Comparison of ENCODE assay signal across 1 cellular context in the genomic region with DNA sequence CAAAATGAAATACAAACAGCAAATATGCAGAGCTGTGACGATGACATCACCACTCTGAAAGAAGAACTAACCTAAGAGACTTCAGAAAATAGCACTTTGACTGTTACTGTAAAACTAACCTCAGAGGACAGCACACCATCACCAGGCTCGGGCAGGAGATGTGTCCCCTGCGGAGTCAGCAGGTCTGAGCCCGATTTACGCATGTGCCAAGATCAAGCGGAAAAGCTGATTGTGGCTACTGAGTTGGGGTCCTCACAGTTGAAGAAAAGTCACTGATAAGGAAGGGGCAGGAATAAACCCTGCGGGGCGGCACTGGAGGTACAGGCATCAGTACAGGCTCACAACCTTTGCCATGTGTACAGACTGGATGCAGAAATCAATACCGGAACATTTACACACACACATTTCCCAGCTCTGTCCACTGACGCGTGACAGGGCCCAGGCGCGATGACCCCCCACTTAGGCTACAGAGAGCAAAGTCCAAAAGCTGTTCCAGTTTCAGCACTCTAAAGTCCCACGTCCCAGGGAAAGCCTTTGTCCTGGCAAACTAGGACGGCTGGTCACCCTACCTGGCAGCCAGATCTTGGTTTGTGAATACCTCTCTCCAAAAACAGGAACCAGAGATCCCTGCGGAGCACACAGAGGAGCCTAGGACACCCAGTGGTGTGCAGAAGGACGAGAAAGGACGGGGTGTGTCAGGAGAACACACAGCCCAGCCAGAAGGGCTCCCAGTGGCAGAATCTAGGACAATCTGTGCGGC.
TF ChIP-seq lines count a peak whose summit lies in the region.

No MANE protein-coding gene starts in this region.

TF ChIP-seq in HepG2, 621 proteins besides CTCF, POLR2A, EP300 and RAD21 (continued from another document and continues in another):
- TF ChIP-seq, protein P1, sequence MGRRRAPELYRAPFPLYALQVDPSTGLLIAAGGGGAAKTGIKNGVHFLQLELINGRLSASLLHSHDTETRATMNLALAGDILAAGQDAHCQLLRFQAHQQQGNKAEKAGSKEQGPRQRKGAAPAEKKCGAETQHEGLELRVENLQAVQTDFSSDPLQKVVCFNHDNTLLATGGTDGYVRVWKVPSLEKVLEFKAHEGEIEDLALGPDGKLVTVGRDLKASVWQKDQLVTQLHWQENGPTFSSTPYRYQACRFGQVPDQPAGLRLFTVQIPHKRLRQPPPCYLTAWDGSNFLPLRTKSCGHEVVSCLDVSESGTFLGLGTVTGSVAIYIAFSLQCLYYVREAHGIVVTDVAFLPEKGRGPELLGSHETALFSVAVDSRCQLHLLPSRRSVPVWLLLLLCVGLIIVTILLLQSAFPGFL (CRISPR knock-in tag; IDR thresholded peaks at IDR 0.05): no peak
- peak; percentile 76 for TF ChIP-seq TMF1 (CRISPR knock-in tag; IDR thresholded peaks at IDR 0.05; ENCODE audit: low read depth)
- TF ChIP-seq, protein P2, sequence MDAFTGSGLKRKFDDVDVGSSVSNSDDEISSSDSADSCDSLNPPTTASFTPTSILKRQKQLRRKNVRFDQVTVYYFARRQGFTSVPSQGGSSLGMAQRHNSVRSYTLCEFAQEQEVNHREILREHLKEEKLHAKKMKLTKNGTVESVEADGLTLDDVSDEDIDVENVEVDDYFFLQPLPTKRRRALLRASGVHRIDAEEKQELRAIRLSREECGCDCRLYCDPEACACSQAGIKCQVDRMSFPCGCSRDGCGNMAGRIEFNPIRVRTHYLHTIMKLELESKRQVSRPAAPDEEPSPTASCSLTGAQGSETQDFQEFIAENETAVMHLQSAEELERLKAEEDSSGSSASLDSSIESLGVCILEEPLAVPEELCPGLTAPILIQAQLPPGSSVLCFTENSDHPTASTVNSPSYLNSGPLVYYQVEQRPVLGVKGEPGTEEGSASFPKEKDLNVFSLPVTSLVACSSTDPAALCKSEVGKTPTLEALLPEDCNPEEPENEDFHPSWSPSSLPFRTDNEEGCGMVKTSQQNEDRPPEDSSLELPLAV (CRISPR knock-in tag; conservative IDR thresholded peaks at IDR 0.05; ENCODE audit: low read depth): no peak
- peak; percentile 95 for TF ChIP-seq AKAP8 (CRISPR knock-in tag; IDR thresholded peaks at IDR 0.05)
- peak; percentile 87; the same call in 1 of the 2 replicates for TF ChIP-seq ZNF292 (CRISPR knock-in tag; IDR thresholded peaks at IDR 0.05; ENCODE audit: borderline replicate concordance, low read depth)
- TF ChIP-seq RARG (CRISPR knock-in tag; IDR thresholded peaks at IDR 0.05; ENCODE audit: low read depth): no peak
- no peak for TF ChIP-seq NFATC3 (CRISPR knock-in tag; IDR thresholded peaks at IDR 0.05)
- TF ChIP-seq, protein P3, sequence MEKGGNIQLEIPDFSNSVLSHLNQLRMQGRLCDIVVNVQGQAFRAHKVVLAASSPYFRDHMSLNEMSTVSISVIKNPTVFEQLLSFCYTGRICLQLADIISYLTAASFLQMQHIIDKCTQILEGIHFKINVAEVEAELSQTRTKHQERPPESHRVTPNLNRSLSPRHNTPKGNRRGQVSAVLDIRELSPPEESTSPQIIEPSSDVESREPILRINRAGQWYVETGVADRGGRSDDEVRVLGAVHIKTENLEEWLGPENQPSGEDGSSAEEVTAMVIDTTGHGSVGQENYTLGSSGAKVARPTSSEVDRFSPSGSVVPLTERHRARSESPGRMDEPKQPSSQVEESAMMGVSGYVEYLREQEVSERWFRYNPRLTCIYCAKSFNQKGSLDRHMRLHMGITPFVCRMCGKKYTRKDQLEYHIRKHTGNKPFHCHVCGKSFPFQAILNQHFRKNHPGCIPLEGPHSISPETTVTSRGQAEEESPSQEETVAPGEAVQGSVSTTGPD (CRISPR knock-in tag; IDR thresholded peaks at IDR 0.05): peak; percentile 76
- peak; percentile 97 for TF ChIP-seq YEATS4 (CRISPR knock-in tag; IDR thresholded peaks at IDR 0.05; ENCODE audit: borderline replicate concordance)
- TF ChIP-seq ZNF3 (CRISPR knock-in tag; IDR thresholded peaks at IDR 0.05): no peak; the same call in 1 of the 2 replicates
- peak; percentile 32; the same call in 1 of the 2 replicates for TF ChIP-seq DNMT3B (CRISPR knock-in tag; conservative IDR thresholded peaks at IDR 0.05)
- TF ChIP-seq ZNF775 (CRISPR knock-in tag; IDR thresholded peaks at IDR 0.05; ENCODE audit: borderline replicate concordance): no peak
- TF ChIP-seq ZIK1 (CRISPR knock-in tag; IDR thresholded peaks at IDR 0.05; ENCODE audit: borderline replicate concordance, low read depth): 0 out of 2 replicates have a peak, but pooled peaks have one; percentile 33
- TF ChIP-seq ZNF768 (CRISPR knock-in tag; IDR thresholded peaks at IDR 0.05): no peak
- TF ChIP-seq ZNF101 (CRISPR knock-in tag; IDR thresholded peaks at IDR 0.05; ENCODE audit: borderline replicate concordance, low read depth): no peak
- no peak for TF ChIP-seq GTF3A (CRISPR knock-in tag; conservative IDR thresholded peaks at IDR 0.05)
- peak; percentile 66 for TF ChIP-seq MED8 (CRISPR knock-in tag; IDR thresholded peaks at IDR 0.05; ENCODE audit: insufficient replicate concordance)
- TF ChIP-seq FOXM1 (CRISPR knock-in tag; IDR thresholded peaks at IDR 0.05): no peak
- TF ChIP-seq SP140L (CRISPR knock-in tag; IDR thresholded peaks at IDR 0.05; ENCODE audit: borderline replicate concordance): peak; percentile 82; the same call in 1 of the 2 replicates
- no peak for TF ChIP-seq ZNF839 (CRISPR knock-in tag; IDR thresholded peaks at IDR 0.05; ENCODE audit: borderline replicate concordance)
- TF ChIP-seq RBAK (CRISPR knock-in tag; IDR thresholded peaks at IDR 0.05): no peak
- no peak for TF ChIP-seq NFE2 (CRISPR knock-in tag; IDR thresholded peaks at IDR 0.05)
- no peak for TF ChIP-seq HNRNPL (IDR thresholded peaks at IDR 0.05; ENCODE audit: low read depth, low read length)
- no peak for TF ChIP-seq ZNF232 (CRISPR knock-in tag; IDR thresholded peaks at IDR 0.05; ENCODE audit: borderline replicate concordance)
- peak; percentile 97 for TF ChIP-seq SAP130 (CRISPR knock-in tag; IDR thresholded peaks at IDR 0.05; ENCODE audit: low read depth)
- TF ChIP-seq ZNF441 (CRISPR knock-in tag; IDR thresholded peaks at IDR 0.05; ENCODE audit: borderline replicate concordance): peak; percentile 78; the same call in 1 of the 2 replicates
- TF ChIP-seq ZNF776 (CRISPR knock-in tag; IDR thresholded peaks at IDR 0.05): peak; percentile 53; the same call in 1 of the 2 replicates
- peak; percentile 77 for TF ChIP-seq THAP11 (CRISPR knock-in tag; IDR thresholded peaks at IDR 0.05)
- TF ChIP-seq, protein P4, sequence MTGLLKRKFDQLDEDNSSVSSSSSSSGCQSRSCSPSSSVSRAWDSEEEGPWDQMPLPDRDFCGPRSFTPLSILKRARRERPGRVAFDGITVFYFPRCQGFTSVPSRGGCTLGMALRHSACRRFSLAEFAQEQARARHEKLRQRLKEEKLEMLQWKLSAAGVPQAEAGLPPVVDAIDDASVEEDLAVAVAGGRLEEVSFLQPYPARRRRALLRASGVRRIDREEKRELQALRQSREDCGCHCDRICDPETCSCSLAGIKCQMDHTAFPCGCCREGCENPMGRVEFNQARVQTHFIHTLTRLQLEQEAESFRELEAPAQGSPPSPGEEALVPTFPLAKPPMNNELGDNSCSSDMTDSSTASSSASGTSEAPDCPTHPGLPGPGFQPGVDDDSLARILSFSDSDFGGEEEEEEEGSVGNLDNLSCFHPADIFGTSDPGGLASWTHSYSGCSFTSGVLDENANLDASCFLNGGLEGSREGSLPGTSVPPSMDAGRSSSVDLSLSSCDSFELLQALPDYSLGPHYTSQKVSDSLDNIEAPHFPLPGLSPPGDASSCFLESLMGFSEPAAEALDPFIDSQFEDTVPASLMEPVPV (CRISPR knock-in tag; IDR thresholded peaks at IDR 0.05): peak; percentile 93; the same call in 1 of the 2 replicates
- TF ChIP-seq ZNF451 (CRISPR knock-in tag; IDR thresholded peaks at IDR 0.05): peak; percentile 91; the same call in 1 of the 2 replicates
- TF ChIP-seq PCBP2 (optimal IDR thresholded peaks at IDR 0.05; ENCODE audit: low read depth, low read length, poor library complexity, severe bottlenecking): no peak
- TF ChIP-seq REXO4 (CRISPR knock-in tag; IDR thresholded peaks at IDR 0.05; ENCODE audit: borderline replicate concordance): no peak
- no peak for TF ChIP-seq NFE2L2 (IDR thresholded peaks at IDR 0.05; ENCODE audit: low read length)
- no peak for TF ChIP-seq ZBTB8A (CRISPR knock-in tag; IDR thresholded peaks at IDR 0.05; ENCODE audit: borderline replicate concordance, low read depth)
- TF ChIP-seq ZBTB38 (CRISPR knock-in tag; IDR thresholded peaks at IDR 0.05): peak; percentile 95
- no peak for TF ChIP-seq ZSCAN30 (CRISPR knock-in tag; IDR thresholded peaks at IDR 0.05)
- TF ChIP-seq, protein P5, sequence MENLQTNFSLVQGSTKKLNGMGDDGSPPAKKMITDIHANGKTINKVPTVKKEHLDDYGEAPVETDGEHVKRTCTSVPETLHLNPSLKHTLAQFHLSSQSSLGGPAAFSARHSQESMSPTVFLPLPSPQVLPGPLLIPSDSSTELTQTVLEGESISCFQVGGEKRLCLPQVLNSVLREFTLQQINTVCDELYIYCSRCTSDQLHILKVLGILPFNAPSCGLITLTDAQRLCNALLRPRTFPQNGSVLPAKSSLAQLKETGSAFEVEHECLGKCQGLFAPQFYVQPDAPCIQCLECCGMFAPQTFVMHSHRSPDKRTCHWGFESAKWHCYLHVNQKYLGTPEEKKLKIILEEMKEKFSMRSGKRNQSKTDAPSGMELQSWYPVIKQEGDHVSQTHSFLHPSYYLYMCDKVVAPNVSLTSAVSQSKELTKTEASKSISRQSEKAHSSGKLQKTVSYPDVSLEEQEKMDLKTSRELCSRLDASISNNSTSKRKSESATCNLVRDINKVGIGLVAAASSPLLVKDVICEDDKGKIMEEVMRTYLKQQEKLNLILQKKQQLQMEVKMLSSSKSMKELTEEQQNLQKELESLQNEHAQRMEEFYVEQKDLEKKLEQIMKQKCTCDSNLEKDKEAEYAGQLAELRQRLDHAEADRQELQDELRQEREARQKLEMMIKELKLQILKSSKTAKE (CRISPR knock-in tag; IDR thresholded peaks at IDR 0.05; ENCODE audit: borderline replicate concordance): peak; percentile 74; the same call in 1 of the 2 replicates
- TF ChIP-seq, protein P6, sequence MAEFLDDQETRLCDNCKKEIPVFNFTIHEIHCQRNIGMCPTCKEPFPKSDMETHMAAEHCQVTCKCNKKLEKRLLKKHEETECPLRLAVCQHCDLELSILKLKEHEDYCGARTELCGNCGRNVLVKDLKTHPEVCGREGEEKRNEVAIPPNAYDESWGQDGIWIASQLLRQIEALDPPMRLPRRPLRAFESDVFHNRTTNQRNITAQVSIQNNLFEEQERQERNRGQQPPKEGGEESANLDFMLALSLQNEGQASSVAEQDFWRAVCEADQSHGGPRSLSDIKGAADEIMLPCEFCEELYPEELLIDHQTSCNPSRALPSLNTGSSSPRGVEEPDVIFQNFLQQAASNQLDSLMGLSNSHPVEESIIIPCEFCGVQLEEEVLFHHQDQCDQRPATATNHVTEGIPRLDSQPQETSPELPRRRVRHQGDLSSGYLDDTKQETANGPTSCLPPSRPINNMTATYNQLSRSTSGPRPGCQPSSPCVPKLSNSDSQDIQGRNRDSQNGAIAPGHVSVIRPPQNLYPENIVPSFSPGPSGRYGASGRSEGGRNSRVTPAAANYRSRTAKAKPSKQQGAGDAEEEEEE (CRISPR knock-in tag; IDR thresholded peaks at IDR 0.05; ENCODE audit: borderline replicate concordance): no peak
- no peak for TF ChIP-seq ZNF354B (CRISPR knock-in tag; IDR thresholded peaks at IDR 0.05)
- TF ChIP-seq ZFP82 (CRISPR knock-in tag; IDR thresholded peaks at IDR 0.05; ENCODE audit: borderline replicate concordance): no peak
- TF ChIP-seq ZNF891 (CRISPR knock-in tag; IDR thresholded peaks at IDR 0.05): no peak; the same call in 1 of the 2 replicates
- TF ChIP-seq ZNF572 (CRISPR knock-in tag; IDR thresholded peaks at IDR 0.05): peak; percentile 94
- peak; percentile 83; the same call in 1 of the 2 replicates for TF ChIP-seq CBX5 (CRISPR knock-in tag; IDR thresholded peaks at IDR 0.05; ENCODE audit: borderline replicate concordance)
- peak; percentile 99 for TF ChIP-seq ONECUT2 (CRISPR knock-in tag; IDR thresholded peaks at IDR 0.05)
- TF ChIP-seq, protein P7, sequence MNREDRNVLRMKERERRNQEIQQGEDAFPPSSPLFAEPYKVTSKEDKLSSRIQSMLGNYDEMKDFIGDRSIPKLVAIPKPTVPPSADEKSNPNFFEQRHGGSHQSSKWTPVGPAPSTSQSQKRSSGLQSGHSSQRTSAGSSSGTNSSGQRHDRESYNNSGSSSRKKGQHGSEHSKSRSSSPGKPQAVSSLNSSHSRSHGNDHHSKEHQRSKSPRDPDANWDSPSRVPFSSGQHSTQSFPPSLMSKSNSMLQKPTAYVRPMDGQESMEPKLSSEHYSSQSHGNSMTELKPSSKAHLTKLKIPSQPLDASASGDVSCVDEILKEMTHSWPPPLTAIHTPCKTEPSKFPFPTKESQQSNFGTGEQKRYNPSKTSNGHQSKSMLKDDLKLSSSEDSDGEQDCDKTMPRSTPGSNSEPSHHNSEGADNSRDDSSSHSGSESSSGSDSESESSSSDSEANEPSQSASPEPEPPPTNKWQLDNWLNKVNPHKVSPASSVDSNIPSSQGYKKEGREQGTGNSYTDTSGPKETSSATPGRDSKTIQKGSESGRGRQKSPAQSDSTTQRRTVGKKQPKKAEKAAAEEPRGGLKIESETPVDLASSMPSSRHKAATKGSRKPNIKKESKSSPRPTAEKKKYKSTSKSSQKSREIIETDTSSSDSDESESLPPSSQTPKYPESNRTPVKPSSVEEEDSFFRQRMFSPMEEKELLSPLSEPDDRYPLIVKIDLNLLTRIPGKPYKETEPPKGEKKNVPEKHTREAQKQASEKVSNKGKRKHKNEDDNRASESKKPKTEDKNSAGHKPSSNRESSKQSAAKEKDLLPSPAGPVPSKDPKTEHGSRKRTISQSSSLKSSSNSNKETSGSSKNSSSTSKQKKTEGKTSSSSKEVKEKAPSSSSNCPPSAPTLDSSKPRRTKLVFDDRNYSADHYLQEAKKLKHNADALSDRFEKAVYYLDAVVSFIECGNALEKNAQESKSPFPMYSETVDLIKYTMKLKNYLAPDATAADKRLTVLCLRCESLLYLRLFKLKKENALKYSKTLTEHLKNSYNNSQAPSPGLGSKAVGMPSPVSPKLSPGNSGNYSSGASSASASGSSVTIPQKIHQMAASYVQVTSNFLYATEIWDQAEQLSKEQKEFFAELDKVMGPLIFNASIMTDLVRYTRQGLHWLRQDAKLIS (CRISPR knock-in tag; IDR thresholded peaks at IDR 0.05): peak; percentile 35; the same call in 1 of the 2 replicates
- TF ChIP-seq MED13 (CRISPR knock-in tag; IDR thresholded peaks at IDR 0.05): peak; percentile 72
- TF ChIP-seq GABPB1 (CRISPR knock-in tag; IDR thresholded peaks at IDR 0.05): peak; percentile 67
- TF ChIP-seq, protein P8, sequence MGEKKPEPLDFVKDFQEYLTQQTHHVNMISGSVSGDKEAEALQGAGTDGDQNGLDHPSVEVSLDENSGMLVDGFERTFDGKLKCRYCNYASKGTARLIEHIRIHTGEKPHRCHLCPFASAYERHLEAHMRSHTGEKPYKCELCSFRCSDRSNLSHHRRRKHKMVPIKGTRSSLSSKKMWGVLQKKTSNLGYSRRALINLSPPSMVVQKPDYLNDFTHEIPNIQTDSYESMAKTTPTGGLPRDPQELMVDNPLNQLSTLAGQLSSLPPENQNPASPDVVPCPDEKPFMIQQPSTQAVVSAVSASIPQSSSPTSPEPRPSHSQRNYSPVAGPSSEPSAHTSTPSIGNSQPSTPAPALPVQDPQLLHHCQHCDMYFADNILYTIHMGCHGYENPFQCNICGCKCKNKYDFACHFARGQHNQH (CRISPR knock-in tag; IDR thresholded peaks at IDR 0.05): peak; percentile 99
- 0 out of 2 replicates have a peak, but pooled peaks have one; percentile 67 for TF ChIP-seq ZNF713 (CRISPR knock-in tag; IDR thresholded peaks at IDR 0.05)
- TF ChIP-seq KDM5A (IDR thresholded peaks at IDR 0.05; ENCODE audit: borderline replicate concordance, low read length): peak; percentile 10; the same call in 1 of the 2 replicates
- TF ChIP-seq ZNF549 (CRISPR knock-in tag; IDR thresholded peaks at IDR 0.05): no peak
